Comparison of ENCODE assay signal across 1 cellular context in genomic region chr19:48321622-48322591, GRCh38.
TF ChIP-seq lines count a peak whose summit lies in the region.

No MANE protein-coding gene starts in this region.

TF ChIP-seq in K562, 482 proteins besides CTCF, POLR2A, EP300 and RAD21 (continued from another document and continues in another):
- no peak for TF ChIP-seq NCOA1 (IDR thresholded peaks at IDR 0.05; ENCODE audit: low read depth)
- no peak for TF ChIP-seq PHTF2 (CRISPR knock-in tag; IDR thresholded peaks at IDR 0.05)
- TF ChIP-seq KAT2B (IDR thresholded peaks at IDR 0.05; ENCODE audit: low read depth, low read length), result no peak
- TF ChIP-seq ATF3 (IDR thresholded peaks at IDR 0.05), result no peak
- 0 out of 2 replicates have a peak, but pooled peaks have one; percentile 5 for TF ChIP-seq ATF3 (CRISPR knock-in tag; conservative IDR thresholded peaks at IDR 0.05)
- no peak; the same call in 1 of the 2 replicates for TF ChIP-seq FOSL1 (tag; conservative IDR thresholded peaks at IDR 0.05)
- no peak for TF ChIP-seq HNRNPH1 (optimal IDR thresholded peaks at IDR 0.05; ENCODE audit: low read depth, low read length)
- 0 out of 2 replicates have a peak, but pooled peaks have one; percentile 24 for TF ChIP-seq RBM14 (IDR thresholded peaks at IDR 0.05; ENCODE audit: borderline replicate concordance, insufficient read depth, low read depth, low read length)
- TF ChIP-seq ZNF668 (CRISPR knock-in tag; IDR thresholded peaks at IDR 0.05), result no peak
- 0 out of 2 replicates have a peak, but pooled peaks have one; percentile 85 for TF ChIP-seq CAMTA2 (CRISPR knock-in tag; conservative IDR thresholded peaks at IDR 0.05)
- TF ChIP-seq DDX20 (tag; IDR thresholded peaks at IDR 0.05; ENCODE audit: low read depth), result no peak
- TF ChIP-seq CGGBP1 (CRISPR knock-in tag; IDR thresholded peaks at IDR 0.05), result no peak
- no peak for TF ChIP-seq SRSF1 (IDR thresholded peaks at IDR 0.05; ENCODE audit: low read depth, low read length)
- 0 out of 2 replicates have a peak, but pooled peaks have one; percentile 36 for TF ChIP-seq ZNF445 (CRISPR knock-in tag; IDR thresholded peaks at IDR 0.05; ENCODE audit: low read depth)
- TF ChIP-seq SRSF7 (optimal IDR thresholded peaks at IDR 0.05; ENCODE audit: low read depth, low read length), result no peak
- TF ChIP-seq SAFB (IDR thresholded peaks at IDR 0.05; ENCODE audit: borderline replicate concordance, low read depth, low read length), result peak; percentile 69; the same call in 1 of the 2 replicates
- peak; percentile 73 for TF ChIP-seq TAF1 (IDR thresholded peaks at IDR 0.05; ENCODE audit: control insufficient read depth, extremely low read depth, insufficient read depth, low read length, severe bottlenecking)
- no peak for TF ChIP-seq NCOA2 (IDR thresholded peaks at IDR 0.05; ENCODE audit: partially characterized antibody in 2 of 2)
- peak; percentile 86 for TF ChIP-seq ZBTB7A (IDR thresholded peaks at IDR 0.05; ENCODE audit: borderline replicate concordance, control insufficient read depth, low read depth, low read length)
- no peak for TF ChIP-seq ZNF75A (CRISPR knock-in tag; IDR thresholded peaks at IDR 0.05)
- no peak for TF ChIP-seq POLR3A (IDR thresholded peaks at IDR 0.05; ENCODE audit: borderline replicate concordance, extremely low read depth, insufficient read depth, insufficient read length)
- peak; percentile 47; the same call in 1 of the 2 replicates for TF ChIP-seq KAT7 (CRISPR knock-in tag; IDR thresholded peaks at IDR 0.05; ENCODE audit: borderline replicate concordance)
- TF ChIP-seq PHB2 (IDR thresholded peaks at IDR 0.05; ENCODE audit: low read depth), result no peak
- no peak for TF ChIP-seq STAG1 (CRISPR knock-in tag; IDR thresholded peaks at IDR 0.05; ENCODE audit: borderline replicate concordance)
- peak; percentile 59; the same call in 1 of the 2 replicates for TF ChIP-seq KLF6 (CRISPR knock-in tag; IDR thresholded peaks at IDR 0.05; ENCODE audit: borderline replicate concordance)
- peak; percentile 93 for TF ChIP-seq USF2 (CRISPR knock-in tag; IDR thresholded peaks at IDR 0.05)
- TF ChIP-seq ZNF263 (CRISPR knock-in tag; IDR thresholded peaks at IDR 0.05; ENCODE audit: borderline replicate concordance), result no peak; the same call in 1 of the 2 replicates
- no peak for TF ChIP-seq ZNF239 (CRISPR knock-in tag; IDR thresholded peaks at IDR 0.05)
- TF ChIP-seq ZKSCAN3 (CRISPR knock-in tag; IDR thresholded peaks at IDR 0.05), result no peak
- TF ChIP-seq KDM4B (IDR thresholded peaks at IDR 0.05; ENCODE audit: borderline replicate concordance in 2 of 2, low read depth in 1 of 2), result peak in 1 of 2 experiments; percentile 38; a peak in 1 of 4 replicates
- no peak for TF ChIP-seq RBM15 (IDR thresholded peaks at IDR 0.05; ENCODE audit: insufficient read depth, low read length)
- TF ChIP-seq RERE (CRISPR knock-in tag; IDR thresholded peaks at IDR 0.05; ENCODE audit: borderline replicate concordance), result no peak
- TF ChIP-seq HCFC1 (IDR thresholded peaks at IDR 0.05; ENCODE audit: low read depth, low read length), result peak; percentile 58; the same call in 1 of the 2 replicates
- TF ChIP-seq GATA2 (CRISPR knock-in tag; IDR thresholded peaks at IDR 0.05), result no peak
- no peak; the same call in 1 of the 2 replicates for TF ChIP-seq NCOR1 (IDR thresholded peaks at IDR 0.05)
- TF ChIP-seq HDAC8 (tag; IDR thresholded peaks at IDR 0.05), result no peak
- no peak for TF ChIP-seq MAFF (IDR thresholded peaks at IDR 0.05; ENCODE audit: low read length)
- peak; percentile 64; the same call in 1 of the 2 replicates for TF ChIP-seq ZBTB9 (CRISPR knock-in tag; IDR thresholded peaks at IDR 0.05)
- TF ChIP-seq ARID3A (IDR thresholded peaks at IDR 0.05; ENCODE audit: borderline replicate concordance, low read depth, low read length), result no peak
- peak; percentile 55; the same call in 1 of the 2 replicates for TF ChIP-seq NKRF (IDR thresholded peaks at IDR 0.05; ENCODE audit: borderline replicate concordance)
- TF ChIP-seq HINFP (tag; conservative IDR thresholded peaks at IDR 0.05; ENCODE audit: low read depth), result peak; percentile 91
- no peak for TF ChIP-seq KLF10 (CRISPR knock-in tag; IDR thresholded peaks at IDR 0.05)
- peak; percentile 97 for TF ChIP-seq ARID4B (CRISPR knock-in tag; IDR thresholded peaks at IDR 0.05)
- TF ChIP-seq MCM7 (IDR thresholded peaks at IDR 0.05), result no peak
- TF ChIP-seq HNRNPL (IDR thresholded peaks at IDR 0.05; ENCODE audit: low read depth, low read length), result peak; percentile 98
- no peak for TF ChIP-seq ZNF764 (CRISPR knock-in tag; IDR thresholded peaks at IDR 0.05; ENCODE audit: low read depth)
